29 cellular contexts compared by ENCODE assay signal in genomic region chr15:42363942-42364341, GRCh38.
"Had no signal": no experiment of that assay in that cellular context is flagged by ENCODE, and none has a peak within 500 bp of the region (broad histone marks: within the 10 kb centered on the region; RNA-seq: fewer than 3 reads in every experiment).

No MANE protein-coding gene starts in this region.

- H3K27me3 Mint-ChIP-seq: activated CD4-positive, alpha-beta memory T cell treated with anti-CD3 and anti-CD28 coated beads for 36 hours; activated CD4-positive, alpha-beta T cell treated with anti-CD3 and anti-CD28 coated beads, Interleukin-2, amount 10 ng/mL, durations not matched to agents 24 days and 14 days; activated naive CD4-positive, alpha-beta T cell treated with anti-CD3 and anti-CD28 coated beads, Interleukin-2, amount 10 ng/mL, durations not matched to agents 7 days and 5 days; central memory CD8-positive, alpha-beta T cell; dendritic cell treated with granulocyte-macrophage colony-stimulating factor and Interleukin-4, amounts not matched to agents 40 ng/mL and 50 ng/mL, for 4 days; naive B cell; stimulated activated memory B cell treated with anti-CD40 and anti-IgM and Interleukin-4, amounts not matched to agents 10 μg/mL and 1 μg/mL and 100 μg/mL, for 72 hours; stimulated activated naive CD8-positive, alpha-beta T cell treated with anti-CD3 and anti-CD28 coated beads, Interleukin-15, amount 100 ng/mL, for 72 hours; type B pancreatic cell had no signal

- H3K27ac ChIP-seq: ovary, uterus had no signal

- H3K27me3 ChIP-seq: ovary, uterus had no signal

- H3K36me3 ChIP-seq: ovary, uterus had no signal

- H3K9me3 Mint-ChIP-seq: activated CD4-positive, alpha-beta memory T cell treated with anti-CD3 and anti-CD28 coated beads for 36 hours; activated CD4-positive, alpha-beta T cell treated with anti-CD3 and anti-CD28 coated beads, Interleukin-2, amount 10 ng/mL, durations not matched to agents 24 days and 14 days; activated naive CD4-positive, alpha-beta T cell treated with anti-CD3 and anti-CD28 coated beads, Interleukin-2, amount 10 ng/mL, durations not matched to agents 7 days and 5 days; activated T-helper 1 cell treated with anti-CD3 and anti-CD28 coated beads, Interleukin-12 subunit alpha, Interleukin-12 subunit beta, Interleukin-2, Interleukin-4 antibody, amounts not matched to agents 30 ng/mL and 10 ng/mL and 1 ng/mL, durations not matched to agents 14 hours and 24 hours and 36 hours; central memory CD8-positive, alpha-beta T cell; dendritic cell treated with granulocyte-macrophage colony-stimulating factor and Interleukin-4, amounts not matched to agents 40 ng/mL and 50 ng/mL, for 4 days; naive B cell; stimulated activated memory B cell treated with anti-CD40 and anti-IgM and Interleukin-4, amounts not matched to agents 10 μg/mL and 1 μg/mL and 100 μg/mL, for 72 hours; stimulated activated naive CD8-positive, alpha-beta T cell treated with anti-CD3 and anti-CD28 coated beads, Interleukin-15, amount 100 ng/mL, for 72 hours; type B pancreatic cell had no signal

- H3K27ac Mint-ChIP-seq: activated CD4-positive, alpha-beta memory T cell treated with anti-CD3 and anti-CD28 coated beads for 36 hours; activated CD4-positive, alpha-beta T cell treated with anti-CD3 and anti-CD28 coated beads, Interleukin-2, amount 10 ng/mL, durations not matched to agents 24 days and 14 days; activated naive CD4-positive, alpha-beta T cell treated with anti-CD3 and anti-CD28 coated beads, Interleukin-2, amount 10 ng/mL, durations not matched to agents 7 days and 5 days; activated T-helper 1 cell treated with anti-CD3 and anti-CD28 coated beads, Interleukin-12 subunit alpha, Interleukin-12 subunit beta, Interleukin-2, Interleukin-4 antibody, amounts not matched to agents 30 ng/mL and 10 ng/mL and 1 ng/mL, durations not matched to agents 14 hours and 24 hours and 36 hours; dendritic cell treated with granulocyte-macrophage colony-stimulating factor and Interleukin-4, amounts not matched to agents 40 ng/mL and 50 ng/mL, for 4 days; mesothelial cell of epicardium; nephron progenitor cell; progenitor cell of endocrine pancreas; stimulated activated memory B cell treated with anti-CD40 and anti-IgM and Interleukin-4, amounts not matched to agents 10 μg/mL and 1 μg/mL and 100 μg/mL, for 72 hours; stimulated activated naive CD8-positive, alpha-beta T cell treated with anti-CD3 and anti-CD28 coated beads, Interleukin-15, amount 100 ng/mL, for 72 hours; type B pancreatic cell had no signal

- H3K4me3 Mint-ChIP-seq: activated CD4-positive, alpha-beta memory T cell treated with anti-CD3 and anti-CD28 coated beads for 36 hours; activated CD4-positive, alpha-beta T cell treated with anti-CD3 and anti-CD28 coated beads, Interleukin-2, amount 10 ng/mL, durations not matched to agents 24 days and 14 days; activated naive CD4-positive, alpha-beta T cell treated with anti-CD3 and anti-CD28 coated beads, Interleukin-2, amount 10 ng/mL, durations not matched to agents 7 days and 5 days; activated T-helper 1 cell treated with anti-CD3 and anti-CD28 coated beads, Interleukin-12 subunit alpha, Interleukin-12 subunit beta, Interleukin-2, Interleukin-4 antibody, amounts not matched to agents 30 ng/mL and 10 ng/mL and 1 ng/mL, durations not matched to agents 14 hours and 24 hours and 36 hours; central memory CD8-positive, alpha-beta T cell; dendritic cell treated with granulocyte-macrophage colony-stimulating factor and Interleukin-4, amounts not matched to agents 40 ng/mL and 50 ng/mL, for 4 days; mesothelial cell of epicardium; naive B cell; nephron progenitor cell; stimulated activated memory B cell treated with anti-CD40 and anti-IgM and Interleukin-4, amounts not matched to agents 10 μg/mL and 1 μg/mL and 100 μg/mL, for 72 hours; stimulated activated naive CD8-positive, alpha-beta T cell treated with anti-CD3 and anti-CD28 coated beads, Interleukin-15, amount 100 ng/mL, for 72 hours; type B pancreatic cell had no signal

- H3K4me1 ChIP-seq: uterus had no signal

- FAIRE-seq: astrocyte, frontal cortex, small intestine had no signal

- H3K9me3 ChIP-seq: ovary, uterus had no signal

- H3K4me3 ChIP-seq: ovary, uterus had no signal

- ATAC-seq: activated CD4-positive, CD25-positive, alpha-beta regulatory T cell treated with anti-CD3 and anti-CD28 coated beads, Interleukin-2, amount 50 U/mL, for 24 hours; left cardiac atrium; left ventricle myocardium superior; sciatic nerve; stimulated activated memory B cell treated with anti-CD40 and anti-IgM and Interleukin-4, amounts not matched to agents 10 μg/mL and 1 μg/mL and 100 μg/mL, for 72 hours; stimulated activated naive CD8-positive, alpha-beta T cell treated with anti-CD3 and anti-CD28 coated beads, Interleukin-15, amount 100 ng/mL, for 72 hours had no signal

- H3K36me3 Mint-ChIP-seq: activated CD4-positive, alpha-beta memory T cell treated with anti-CD3 and anti-CD28 coated beads for 36 hours; activated naive CD4-positive, alpha-beta T cell treated with anti-CD3 and anti-CD28 coated beads, Interleukin-2, amount 10 ng/mL, durations not matched to agents 7 days and 5 days; mesothelial cell of epicardium; type B pancreatic cell had no signal

- DNase-seq: activated CD4-positive, alpha-beta memory T cell treated with anti-CD3 and anti-CD28 coated beads for 36 hours; activated CD4-positive, alpha-beta T cell treated with anti-CD3 and anti-CD28 coated beads, Interleukin-2, amount 10 ng/mL, durations not matched to agents 24 days and 14 days; activated CD8-positive, alpha-beta memory T cell treated with anti-CD3 and anti-CD28 coated beads, Interleukin-2, amount 50 U/mL, for 4 hours; activated gamma-delta T cell; activated naive CD4-positive, alpha-beta T cell treated with anti-CD3 and anti-CD28 coated beads, Interleukin-2, amount 10 ng/mL, durations not matched to agents 7 days and 5 days; activated T-cell treated with anti-CD3 and anti-CD28 coated beads, Interleukin-2, amount 50 U/mL, for 1 hour; amniotic stem cell; glutamatergic neuron; left ventricle myocardium superior; naive B cell; nephron progenitor cell; retina; stimulated activated CD4-positive, alpha-beta T cell treated with anti-CD3 and anti-CD28 coated beads, Interleukin-4, amount 100 ng/mL, for 24 hours; stimulated activated naive CD8-positive, alpha-beta T cell treated with anti-CD3 and anti-CD28 coated beads, Interleukin-15, amount 100 ng/mL, for 72 hours had no signal

- H3K4me1 Mint-ChIP-seq: central memory CD8-positive, alpha-beta T cell; mesothelial cell of epicardium; nephron progenitor cell; stimulated activated memory B cell treated with anti-CD40 and anti-IgM and Interleukin-4, amounts not matched to agents 10 μg/mL and 1 μg/mL and 100 μg/mL, for 72 hours; stimulated activated naive CD8-positive, alpha-beta T cell treated with anti-CD3 and anti-CD28 coated beads, Interleukin-15, amount 100 ng/mL, for 72 hours had no signal
